ENCODE assay signal across 6 cellular contexts in genomic region chr20:63652192-63652980, GRCh38. TPM values are rescaled to one million over a fixed set of nuclear protein-coding genes. Genes with fewer than 3 reads are reported as not detected.
DNase-seq lines count a peak whose midpoint lies in the region; ATAC-seq and TF ChIP-seq lines count a peak whose summit lies in the region.

No MANE protein-coding gene starts in this region.

- TF ChIP-seq CTCF in PC-3 (conservative IDR thresholded peaks at IDR 0.05; ENCODE audit: low read depth, low read length) (no peak), endothelial cell (IDR thresholded peaks at IDR 0.05; ENCODE audit: unreplicated experiment) (no peak)

- peak overlapping the region; percentile 51 for H3K27ac ChIP-seq in CD4-positive, CD25-positive, alpha-beta regulatory T cell (ENCODE audit: insufficient read depth, low read length, poor library complexity, severe bottlenecking)
- no peak overlapping the region for H3K27ac ChIP-seq in PC-3 (ENCODE audit: low read length)
- H3K27ac ChIP-seq in effector memory CD4-positive, alpha-beta T cell (ENCODE audit: insufficient read depth, low read length, poor library complexity, severe bottlenecking), result peak overlapping the region; percentile 48

- H4K20me1 ChIP-seq in PC-3 (ENCODE audit: low read length), result no peaks in the 10 kb centered on the region

- no peaks in the 10 kb centered on the region for H3K36me3 ChIP-seq in CD4-positive, CD25-positive, alpha-beta regulatory T cell (ENCODE audit: control insufficient read depth, insufficient read depth, low read length)
- H3K36me3 ChIP-seq in PC-3 (ENCODE audit: low read depth, low read length), result no peaks in the 10 kb centered on the region
- H3K36me3 ChIP-seq in effector memory CD4-positive, alpha-beta T cell (ENCODE audit: control insufficient read depth, insufficient read depth, low read length), result no peaks in the 10 kb centered on the region

- peaks cover 0 to 24% (median 13%) of the 10 kb centered on the region in 4 donors for H3K4me1 Mint-ChIP-seq in CD4-positive, CD25-positive, alpha-beta regulatory T cell
- H3K4me1 Mint-ChIP-seq in endothelial cell (ENCODE audit: unreplicated experiment), result peaks cover 3% of the 10 kb centered on the region

- H3K4me1 ChIP-seq in CD4-positive, CD25-positive, alpha-beta regulatory T cell (ENCODE audit: control insufficient read depth, insufficient read depth, low read length, poor library complexity, severe bottlenecking), result peaks cover 24% of the 10 kb centered on the region
- H3K4me1 ChIP-seq in PC-3 (ENCODE audit: insufficient read depth, low read length), result peaks cover 11% of the 10 kb centered on the region
- H3K4me1 ChIP-seq in effector memory CD4-positive, alpha-beta T cell (ENCODE audit: control insufficient read depth, insufficient read depth, low read length, poor library complexity, severe bottlenecking), result peaks cover 17% of the 10 kb centered on the region

- intact Hi-C loops in PC-3 (cut with micrococcal nuclease), result no loop called here

- no peaks in the 10 kb centered on the region for H3K27me3 ChIP-seq in CD4-positive, CD25-positive, alpha-beta regulatory T cell (ENCODE audit: control insufficient read depth, insufficient read depth, low read length)
- H3K27me3 ChIP-seq in PC-3 (ENCODE audit: low read length), result peaks cover 14% of the 10 kb centered on the region
- no peaks in the 10 kb centered on the region for H3K27me3 ChIP-seq in effector memory CD4-positive, alpha-beta T cell (replicated peaks; ENCODE audit: control insufficient read depth, insufficient read depth, low read length, poor library complexity, severe bottlenecking)

- no peaks in the 10 kb centered on the region for H3F3A ChIP-seq in PC-3 (ENCODE audit: low read length, unreplicated experiment)

- no peaks in the 10 kb centered on the region for H3K36me3 Mint-ChIP-seq in CD4-positive, CD25-positive, alpha-beta regulatory T cell
- H3K36me3 Mint-ChIP-seq in endothelial cell (ENCODE audit: low read depth, unreplicated experiment), result no peaks in the 10 kb centered on the region

- no peaks in the 10 kb centered on the region for H3K79me2 ChIP-seq in PC-3 (ENCODE audit: low read length)

- POLR2A ChIA-PET in PC-3 (lab: Charles Lee; ENCODE audit: unreplicated experiment), result interaction anchor here (0.6 kb wide), 1 partner anchor 52 kb away, joined by 8 read pairs; no protein-coding TSS in a partner anchor

- no peak overlapping the region for H2AFZ ChIP-seq in PC-3 (ENCODE audit: low read length)

- peak overlapping the region; percentile 86 to 98 (median 90) for H3K4me3 Mint-ChIP-seq in CD4-positive, CD25-positive, alpha-beta regulatory T cell
- no peak overlapping the region for H3K4me3 Mint-ChIP-seq in endothelial cell (ENCODE audit: unreplicated experiment)

- H3K27ac Mint-ChIP-seq in CD4-positive, CD25-positive, alpha-beta regulatory T cell, result no peak overlapping the region
- no peak overlapping the region for H3K27ac Mint-ChIP-seq in endothelial cell (ENCODE audit: unreplicated experiment)

- peak in 2 of 3 donors; percentile 31 to 57 for DNase-seq in CD4-positive, CD25-positive, alpha-beta regulatory T cell
- DNase-seq in PC-3 (no peak), skeletal muscle cell (ENCODE audit: low read depth) (no peak), endothelial cell (ENCODE audit: low spot score) (no peak)
- peak; percentile 25 to 49 (median 40) for DNase-seq in effector memory CD4-positive, alpha-beta T cell

- H3K9me3 Mint-ChIP-seq in CD4-positive, CD25-positive, alpha-beta regulatory T cell, result peaks cover 0 to 2% (median 0%) of the 10 kb centered on the region in 7 donors
- H3K9me3 Mint-ChIP-seq in endothelial cell (ENCODE audit: unreplicated experiment), result no peaks in the 10 kb centered on the region

- H3K9ac ChIP-seq in PC-3 (ENCODE audit: low read length), result no peak overlapping the region

- H3K4me3 ChIP-seq in CD4-positive, CD25-positive, alpha-beta regulatory T cell (ENCODE audit: low read depth, low read length), result no peak overlapping the region
- H3K4me3 ChIP-seq in PC-3 (ENCODE audit: low read length), result peak overlapping the region; percentile 47
- peak overlapping the region; percentile 71 for H3K4me3 ChIP-seq in effector memory CD4-positive, alpha-beta T cell (ENCODE audit: insufficient read depth, low read depth, low read length, poor library complexity, severe bottlenecking)
- peak overlapping the region; percentile 60 for H3K4me3 ChIP-seq in skeletal muscle cell (ENCODE audit: low read depth, low read length)

- H3K9me2 ChIP-seq in PC-3 (replicated peaks; ENCODE audit: low read length), result no peaks in the 10 kb centered on the region

- CTCF ChIA-PET in PC-3 (lab: Charles Lee), result interaction anchor here (0.6 kb wide), 1 partner anchor 10 kb away, joined by 4 read pairs; no protein-coding TSS in a partner anchor

- peak; percentile 44 to 46 for ATAC-seq in CD4-positive, CD25-positive, alpha-beta regulatory T cell (ENCODE audit: low read depth in 2 of 2)
- ATAC-seq in PC-3, result peak; percentile 6; the same call in 1 of the 2 replicates
- no peak for ATAC-seq in GM19328 (IDR thresholded peaks at IDR 0.05; ENCODE audit: unreplicated experiment)

- no peaks in the 10 kb centered on the region for H3K9me3 ChIP-seq in CD4-positive, CD25-positive, alpha-beta regulatory T cell (ENCODE audit: control insufficient read depth in 2 of 2, low read length in 2 of 2)
- H3K9me3 ChIP-seq in PC-3 (ENCODE audit: low read length), result no peaks in the 10 kb centered on the region
- no peaks in the 10 kb centered on the region for H3K9me3 ChIP-seq in effector memory CD4-positive, alpha-beta T cell (ENCODE audit: control insufficient read depth, low read length)

- no TSS peak for BruUV-seq in PC-3 (replicated peaks; lab: Mats Ljungman, UMichigan)

- H3K4me2 ChIP-seq in PC-3 (ENCODE audit: low read length), result peak overlapping the region; percentile 65

- no peaks in the 10 kb centered on the region for H3K27me3 Mint-ChIP-seq in CD4-positive, CD25-positive, alpha-beta regulatory T cell
- peaks cover 9% of the 10 kb centered on the region for H3K27me3 Mint-ChIP-seq in endothelial cell (ENCODE audit: unreplicated experiment)

RNA-seq across cellular contexts. Expression of gene STMN3, which starts 0.8 kb away (rescaled TPM):
- total RNA-seq in CD4-positive, CD25-positive, alpha-beta regulatory T cell, result 64.6 TPM
- polyA plus RNA-seq in CD4-positive, CD25-positive, alpha-beta regulatory T cell, result 10 to 100 TPM; 11.7 to 13.5 (median 12.5) TPM
- total RNA-seq in PC-3 (2014; rRNA removed) (15.8 and 24.5 TPM in 2 replicates), endothelial cell (ENCODE audit: unreplicated experiment) (12.8 TPM)

RNA-seq across cellular contexts. Expression of gene RTEL1, which starts 5.7 kb away (rescaled TPM):
- total RNA-seq in CD4-positive, CD25-positive, alpha-beta regulatory T cell, result 38.3 TPM
- polyA plus RNA-seq in CD4-positive, CD25-positive, alpha-beta regulatory T cell, result 1 to 10 TPM; 1.8 to 3.7 (median 2.7) TPM
- total RNA-seq in PC-3 (2014; rRNA removed), result 43.0 and 56.2 TPM in 2 replicates
- 20.2 TPM for total RNA-seq in endothelial cell (ENCODE audit: unreplicated experiment)

RNA-seq across cellular contexts. Expression of gene GMEB2, which starts 25.5 kb away (rescaled TPM):
- total RNA-seq in CD4-positive, CD25-positive, alpha-beta regulatory T cell, result 21.9 TPM
- polyA plus RNA-seq in CD4-positive, CD25-positive, alpha-beta regulatory T cell, result 10 to 100 TPM in 2 of 4 donors, 1 to 10 TPM in 2; 8.3 to 10.5 (median 9.4) TPM
- total RNA-seq in PC-3 (2014; rRNA removed) (13.7 and 21.9 TPM in 2 replicates), endothelial cell (ENCODE audit: unreplicated experiment) (11.2 TPM)

RNA-seq across cellular contexts. Expression of gene TNFRSF6B, which starts 44.1 kb away (rescaled TPM):
- total RNA-seq in CD4-positive, CD25-positive, alpha-beta regulatory T cell, result not detected
- polyA plus RNA-seq in CD4-positive, CD25-positive, alpha-beta regulatory T cell, result not detected
- total RNA-seq in PC-3 (2014; rRNA removed), result 41.6 and 59.0 TPM in 2 replicates
- not detected for total RNA-seq in endothelial cell (ENCODE audit: unreplicated experiment)

RNA-seq across cellular contexts. Expression of gene ARFRP1, which starts 55.4 kb away (rescaled TPM):
- 51.6 TPM for total RNA-seq in CD4-positive, CD25-positive, alpha-beta regulatory T cell
- 10 to 100 TPM; 56.6 to 65.7 (median 63.1) TPM for polyA plus RNA-seq in CD4-positive, CD25-positive, alpha-beta regulatory T cell
- total RNA-seq in PC-3 (2014; rRNA removed) (71.2 and 73.5 TPM in 2 replicates), endothelial cell (ENCODE audit: unreplicated experiment) (33.4 TPM)

Comparison
In these comparisons a context has a peak if more than half of its experiments do, and no peak if none do; other contexts are left out.
1. DNase-seq: peak in CD4-positive, CD25-positive, alpha-beta regulatory T cell (2 of 3) and effector memory CD4-positive, alpha-beta T cell (3 of 3); none in PC-3 (single experiment), skeletal muscle cell (single experiment) and endothelial cell (single experiment).